ENCODE assay signal across 19 cellular contexts in the genomic region with DNA sequence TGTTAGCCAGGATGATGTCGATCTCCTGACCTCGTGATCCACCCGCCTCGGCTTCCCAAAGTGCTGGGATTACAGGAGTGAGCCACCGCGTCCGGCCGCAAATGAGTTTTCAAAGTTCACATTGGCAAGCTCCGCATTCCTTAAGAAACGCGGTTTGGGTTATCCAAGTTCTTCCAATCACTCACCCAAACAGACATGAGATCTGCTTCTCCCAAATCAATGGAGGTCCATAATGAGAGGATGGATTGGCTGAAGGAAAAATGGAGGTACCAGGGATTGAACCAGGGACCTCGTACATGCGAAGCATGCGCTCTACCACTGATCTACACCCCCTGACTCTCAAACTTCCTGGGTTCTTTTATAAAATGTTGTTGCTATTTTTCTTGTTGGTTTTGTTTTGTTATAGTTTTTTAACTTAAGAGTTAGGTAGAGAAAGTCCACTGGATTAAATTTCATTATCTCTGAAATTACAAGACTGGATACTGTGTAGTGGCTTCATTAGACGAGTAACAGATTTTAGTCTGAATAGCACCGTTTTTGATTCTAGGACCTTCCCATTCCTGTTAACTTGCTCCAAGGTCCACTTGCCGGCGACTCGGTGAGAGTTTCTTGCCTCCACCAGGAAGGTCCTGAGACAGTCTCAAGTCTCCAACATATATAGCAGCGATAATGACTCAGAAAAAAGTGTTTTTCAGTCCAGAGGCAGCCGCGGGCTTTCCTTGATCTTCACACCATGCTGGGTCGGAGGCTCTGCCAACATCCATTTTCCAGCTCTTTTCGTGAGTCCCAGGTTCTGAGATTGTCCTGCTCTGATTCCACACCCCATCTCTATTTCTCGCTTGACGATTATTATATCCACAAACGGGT.
A peak's percentile ranks its signal among the peaks of the same experiment; 100 is the strongest.
DNase-seq lines count a peak whose midpoint lies in the region; ATAC-seq, FAIRE-seq and TF ChIP-seq lines count a peak whose summit lies in the region.
"Had no signal": no experiment of that assay in that cellular context is flagged by ENCODE, and none has a peak within 500 bp of the region (broad histone marks: within the 10 kb centered on the region; RNA-seq: fewer than 3 reads in every experiment).

No MANE protein-coding gene starts in this region.

- H3K4me1 ChIP-seq in IMR-90 (ENCODE audit: control insufficient read depth, insufficient read depth, low read length), result no peaks in the 10 kb centered on the region
- peaks cover 6 to 7% of the 10 kb centered on the region in 2 experiments; a peak in 3 of 5 replicates for H3K4me1 ChIP-seq in K562 (replicated peaks in 1 of 2; ENCODE audit: control insufficient read depth in 2 of 2, insufficient read depth in 2 of 2, low read length in 2 of 2)
- H3K4me1 ChIP-seq in colonic mucosa, result no peaks in the 10 kb centered on the region
- H3K4me1 ChIP-seq: lower lobe of right lung had no signal

- POLR2A ChIA-PET in IMR-90 (lab: Charles Lee; ENCODE audit: unreplicated experiment), result no interaction called here
- POLR2A ChIA-PET in K562 (lab: Yijun Ruan, JAX), result no interaction called here

- H2AK9ac ChIP-seq in IMR-90 (replicated peaks; ENCODE audit: low read depth, low read length, poor library complexity), result no peak overlapping the region

- no peak overlapping the region for H3K23ac ChIP-seq in IMR-90 (ENCODE audit: low read depth, low read length)

- no peak overlapping the region for H2BK5ac ChIP-seq in IMR-90 (ENCODE audit: low read depth, low read length, poor library complexity, severe bottlenecking)

- H2BK15ac ChIP-seq in IMR-90 (ENCODE audit: low read depth, low read length), result no peak overlapping the region

- H4K5ac ChIP-seq in IMR-90 (ENCODE audit: low read depth, low read length), result no peak overlapping the region

- H3K4me3 Mint-ChIP-seq in natural killer cell treated with Interleukin-12 subunit alpha and Interleukin-12 subunit beta and Interleukin-15 and Interleukin-18, amount 100 ng/mL, for 72 hours, result no peak overlapping the region
- H3K4me3 Mint-ChIP-seq: IgD-negative memory B cell had no signal

- in situ Hi-C loops in IMR-90 (cut with MboI; ENCODE audit: low sequenced_read_pairs) (no loop called here), K562 (cut with MboI) (loop anchor here (10.0 kb wide), 1 partner anchor 909 kb away; no protein-coding TSS in a partner anchor)

- peak; percentile 83 for DNase-seq in Daoy (ENCODE audit: low read depth)
- peak; percentile 41 for DNase-seq in IMR-90
- no peak for DNase-seq in K562 (ENCODE audit: extremely low read depth in 1 of 4, low spot score in 3 of 4)
- DNase-seq in kidney tubule cell (ENCODE audit: low spot score), result peak; percentile 70
- DNase-seq in colonic mucosa, result no peak
- DNase-seq in NCI-H774 (lab: John Stamatoyannopoulos, UW), result no peak
- DNase-seq in natural killer cell treated with Interleukin-12 subunit alpha and Interleukin-12 subunit beta and Interleukin-15 and Interleukin-18, amount 100 ng/mL, for 72 hours (ENCODE audit: low spot score), result no peak
- DNase-seq: aorta; CD4-positive, CD25-positive, alpha-beta regulatory T cell; GF-D8; hippocampal formation; lower lobe of right lung; NCI-H1694 treated with DMSO at 0.1 percent for 48 hours; NCI-H526; stimulated activated CD4-positive, alpha-beta T cell treated with anti-CD3 and anti-CD28 coated beads, Interleukin-12 subunit alpha, Interleukin-12 subunit beta, amount 100 ng/mL, for 4 hours had no signal

- H3K4me1 Mint-ChIP-seq in natural killer cell treated with Interleukin-12 subunit alpha and Interleukin-12 subunit beta and Interleukin-15 and Interleukin-18, amount 100 ng/mL, for 72 hours (ENCODE audit: low read depth in 2 of 2), result peaks cover 6 to 14% of the 10 kb centered on the region in 2 donors

- H2BK20ac ChIP-seq in IMR-90 (ENCODE audit: low read depth, low read length), result no peak overlapping the region

- TF ChIP-seq POLR2A in IMR-90 (IDR thresholded peaks at IDR 0.05; ENCODE audit: low read depth, low read length), result no peak
- no peak for TF ChIP-seq POLR2A in K562 (conservative IDR thresholded peaks at IDR 0.05)

- 8% methylated on average over 12 of the region's 27 CpGs; no CpG with 5 or more reads in 1 of the 2 experiments for WGBS in IMR-90 (ENCODE audit: extremely low coverage in 2 of 2, insufficient read length in 1 of 2), 2 experiments
- 92% methylated on average over 27 of the region's 27 CpGs for WGBS in K562 (ENCODE audit: insufficient coverage, low coverage, missing lambda C conversion rate)

- intact Hi-C loops in IMR-90 (cut with micrococcal nuclease), result no loop called here
- intact Hi-C loops in K562 (cut with micrococcal nuclease), result no loop called here
- intact Hi-C loops in colonic mucosa (cut with DNase I), result no loop called here

- H3K27me3 ChIP-seq in IMR-90 (ENCODE audit: control insufficient read depth, insufficient read depth, low read length) (peaks cover 28% of the 10 kb centered on the region), K562 (ENCODE audit: control insufficient read depth in 2 of 2, insufficient read depth in 2 of 2, low read length in 2 of 2) (no peaks in the 10 kb centered on the region; a peak in 1 of 5 replicates), colonic mucosa (peaks cover 7% of the 10 kb centered on the region)

- H4K20me1 ChIP-seq in IMR-90 (ENCODE audit: insufficient read depth, low read length), result no peaks in the 10 kb centered on the region
- H4K20me1 ChIP-seq in K562 (replicated peaks; ENCODE audit: control insufficient read depth, insufficient read depth, low read length), result no peaks in the 10 kb centered on the region

- H3K14ac ChIP-seq in IMR-90 (replicated peaks; ENCODE audit: low read depth, low read length), result no peak overlapping the region

- peaks cover 8% of the 10 kb centered on the region for H3K36me3 Mint-ChIP-seq in natural killer cell treated with Interleukin-12 subunit alpha and Interleukin-12 subunit beta and Interleukin-15 and Interleukin-18, amount 100 ng/mL, for 72 hours
- H3K36me3 Mint-ChIP-seq: CD4-positive, CD25-positive, alpha-beta regulatory T cell had no signal

- TF ChIP-seq CTCF in IMR-90 (conservative IDR thresholded peaks at IDR 0.05; ENCODE audit: low read depth, low read length) (no peak), K562 (IDR thresholded peaks at IDR 0.05 in 2 of 3, conservative IDR thresholded peaks at IDR 0.05 in 1 of 3; ENCODE audit: insufficient read depth in 2 of 3, low read depth in 1 of 3, low read length in 3 of 3) (no peak), colonic mucosa (IDR thresholded peaks at IDR 0.05) (no peak)

- TF ChIP-seq EP300 in K562 (IDR thresholded peaks at IDR 0.05; ENCODE audit: low read length), result no peak

- no peak for TF ChIP-seq RAD21 in IMR-90 (IDR thresholded peaks at IDR 0.05; ENCODE audit: low read length)
- no peak for TF ChIP-seq RAD21 in K562 (CRISPR knock-in tag; conservative IDR thresholded peaks at IDR 0.05 in 1 of 2, IDR thresholded peaks at IDR 0.05 in 1 of 2)

- no peaks in the 10 kb centered on the region for H3K79me1 ChIP-seq in IMR-90 (ENCODE audit: low read depth in 1 of 2, low read length in 2 of 2)

- peaks cover 67 to 95% of the 10 kb centered on the region in 2 donors for H3K27me3 Mint-ChIP-seq in natural killer cell treated with Interleukin-12 subunit alpha and Interleukin-12 subunit beta and Interleukin-15 and Interleukin-18, amount 100 ng/mL, for 72 hours

- no peak overlapping the region for H2AK5ac ChIP-seq in IMR-90 (ENCODE audit: low read depth, low read length)

- dilution Hi-C loops in IMR-90 (cut with HindIII; ENCODE audit: low sequenced_read_pairs, unreplicated experiment), result no loop called here

- ATAC-seq in IMR-90 (ENCODE audit: low read depth) (peak; percentile 81), K562 (no peak), HG02852 (IDR thresholded peaks at IDR 0.05; ENCODE audit: unreplicated experiment) (no peak)
- no peak for ATAC-seq in natural killer cell treated with Interleukin-12 subunit alpha and Interleukin-12 subunit beta and Interleukin-15 and Interleukin-18, amount 100 ng/mL, for 72 hours
- ATAC-seq: lower lobe of right lung, Right ventricle myocardium inferior had no signal

- H3K56ac ChIP-seq in IMR-90 (ENCODE audit: extremely low read depth, insufficient read depth, low read length), result no peak overlapping the region

- H4K8ac ChIP-seq in IMR-90 (ENCODE audit: low read depth in 2 of 2, low read length in 2 of 2), result no peak overlapping the region

- peak overlapping the region; percentile 5; the same call in 1 of the 2 replicates for H3K4me2 ChIP-seq in IMR-90 (ENCODE audit: low read depth, low read length)
- no peak overlapping the region for H3K4me2 ChIP-seq in K562 (ENCODE audit: insufficient read depth, low read length)

- H3K27ac ChIP-seq in IMR-90 (ENCODE audit: insufficient read depth, low read length) (no peak overlapping the region), K562 (ENCODE audit: extremely low read depth, low read depth, low read length) (no peak overlapping the region), colonic mucosa (no peak overlapping the region)
- H3K27ac ChIP-seq: lower lobe of right lung, neutrophil had no signal

- no peak overlapping the region for H3K18ac ChIP-seq in IMR-90 (ENCODE audit: low read depth, low read length)

- CTCF ChIA-PET in IMR-90 (lab: Yijun Ruan, JAX), result no interaction called here
- CTCF ChIA-PET in K562 (lab: Yijun Ruan, JAX; ENCODE audit: low intra/inter-chr PET ratio), result no interaction called here

- H3K4me3 ChIP-seq in IMR-90 (ENCODE audit: insufficient read depth, low read depth, low read length), result no peak overlapping the region
- no peak overlapping the region for H3K4me3 ChIP-seq in K562
- H3K4me3 ChIP-seq in colonic mucosa, result no peak overlapping the region
- H3K4me3 ChIP-seq: lower lobe of right lung had no signal

- no peak overlapping the region for H3K9ac ChIP-seq in IMR-90 (ENCODE audit: low read depth, low read length)
- no peak overlapping the region for H3K9ac ChIP-seq in K562 (ENCODE audit: insufficient read depth in 1 of 2, low read depth in 2 of 2, low read length in 2 of 2)
- no peak overlapping the region for H3K9ac ChIP-seq in colonic mucosa (ENCODE audit: low read depth in 2 of 2, low read length in 2 of 2)

- no peaks in the 10 kb centered on the region for H3K9me3 Mint-ChIP-seq in natural killer cell treated with Interleukin-12 subunit alpha and Interleukin-12 subunit beta and Interleukin-15 and Interleukin-18, amount 100 ng/mL, for 72 hours

- H3K4ac ChIP-seq in IMR-90 (ENCODE audit: low read depth, low read length), result no peak overlapping the region

- H3K79me2 ChIP-seq in K562 (ENCODE audit: control insufficient read depth, insufficient read depth, low read length), result no peaks in the 10 kb centered on the region

- H2BK120ac ChIP-seq in IMR-90 (ENCODE audit: low read depth, low read length), result no peak overlapping the region

- no peak for FAIRE-seq in K562 (lab: Jason Lieb, UNC)

- no peak overlapping the region for H2AFZ ChIP-seq in IMR-90 (replicated peaks; ENCODE audit: low read length, poor library complexity)
- no peak overlapping the region for H2AFZ ChIP-seq in K562 (ENCODE audit: low read depth, low read length)

- no peaks in the 10 kb centered on the region for H3K9me1 ChIP-seq in IMR-90 (ENCODE audit: insufficient read depth, low read length)
- no peaks in the 10 kb centered on the region for H3K9me1 ChIP-seq in K562 (ENCODE audit: control insufficient read depth, insufficient read depth, low read length)

- H4K91ac ChIP-seq in IMR-90 (ENCODE audit: insufficient read depth, low read depth, low read length), result no peak overlapping the region

- no peaks in the 10 kb centered on the region for H3K9me3 ChIP-seq in IMR-90 (ENCODE audit: control insufficient read depth, insufficient read depth, low read length)
- H3K9me3 ChIP-seq in K562 (replicated peaks; ENCODE audit: control insufficient read depth, insufficient read depth, low read depth, low read length), result no peaks in the 10 kb centered on the region; the same call in 1 of the 2 replicates
- no peaks in the 10 kb centered on the region for H3K9me3 ChIP-seq in colonic mucosa
- H3K9me3 ChIP-seq: lower lobe of right lung, neutrophil had no signal

- no peak overlapping the region for H3K27ac Mint-ChIP-seq in natural killer cell treated with Interleukin-12 subunit alpha and Interleukin-12 subunit beta and Interleukin-15 and Interleukin-18, amount 100 ng/mL, for 72 hours
- H3K27ac Mint-ChIP-seq: CD4-positive, CD25-positive, alpha-beta regulatory T cell had no signal

- no TSS peak for BruUV-seq in IMR-90 (replicated peaks; lab: Mats Ljungman, UMichigan)
- no TSS peak for BruUV-seq in K562 (replicated peaks; lab: Mats Ljungman, UMichigan)

- H3K36me3 ChIP-seq in IMR-90 (ENCODE audit: control insufficient read depth, insufficient read depth, low read length), result no peaks in the 10 kb centered on the region
- H3K36me3 ChIP-seq in K562 (ENCODE audit: control insufficient read depth, insufficient read depth, low read length), result no peaks in the 10 kb centered on the region
- H3K36me3 ChIP-seq in colonic mucosa, result no peaks in the 10 kb centered on the region
- H3K36me3 ChIP-seq: lower lobe of right lung, neutrophil had no signal

Comparison
In these comparisons a context has a peak if more than half of its experiments do, and no peak if none do; other contexts are left out.
1. DNase-seq: peak in Daoy (single experiment), IMR-90 (single experiment) and kidney tubule cell (single experiment); none in K562 (0 of 4), colonic mucosa (single experiment), NCI-H774 (single experiment) and natural killer cell treated with Interleukin-12 subunit alpha and Interleukin-12 subunit beta and Interleukin-15 and Interleukin-18, amount 100 ng/mL, for 72 hours (single experiment).